In genomic region chr11:18726040-18726439, GRCh38 we compare ENCODE assay signal across 2 cellular contexts.
TF ChIP-seq lines count a peak whose summit lies in the region.

IGSF22 (minus strand) TSS chr11:18726188; CDS start chr11:18724236, 1,952 bp downstream.

TF ChIP-seq in GM23338, 12 proteins besides CTCF, POLR2A, EP300 and RAD21:
- TF ChIP-seq ZNF462 (CRISPR knock-in tag; IDR thresholded peaks at IDR 0.05) (no peak), ETS1 (IDR thresholded peaks at IDR 0.05) (no peak), POLR2AphosphoS5 (IDR thresholded peaks at IDR 0.05; ENCODE audit: low read depth) (no peak), NANOG (IDR thresholded peaks at IDR 0.05; ENCODE audit: borderline replicate concordance) (no peak), EZH2 (IDR thresholded peaks at IDR 0.05; ENCODE audit: low read depth, unreplicated experiment) (no peak), ZNF331 (CRISPR knock-in tag; IDR thresholded peaks at IDR 0.05; ENCODE audit: low read depth) (no peak), EZH2phosphoT487 (IDR thresholded peaks at IDR 0.05; ENCODE audit: unreplicated experiment) (no peak), ZNF114 (CRISPR knock-in tag; IDR thresholded peaks at IDR 0.05) (no peak), JUNB (IDR thresholded peaks at IDR 0.05; ENCODE audit: unreplicated experiment) (no peak), CREB1 (CRISPR knock-in tag; IDR thresholded peaks at IDR 0.05; ENCODE audit: low read depth) (no peak), STAT1 (IDR thresholded peaks at IDR 0.05; ENCODE audit: unreplicated experiment) (no peak), REST (IDR thresholded peaks at IDR 0.05; ENCODE audit: unreplicated experiment) (no peak)

TF ChIP-seq in HepG2, 621 proteins besides CTCF, POLR2A, EP300 and RAD21:
- TF ChIP-seq ZBTB4 (CRISPR knock-in tag; IDR thresholded peaks at IDR 0.05; ENCODE audit: borderline replicate concordance) (no peak), SMYD3 (CRISPR knock-in tag; IDR thresholded peaks at IDR 0.05) (no peak), ZNF574 (CRISPR knock-in tag; IDR thresholded peaks at IDR 0.05) (no peak), ZBTB34 (CRISPR knock-in tag; IDR thresholded peaks at IDR 0.05) (no peak), ZFP36L2 (CRISPR knock-in tag; IDR thresholded peaks at IDR 0.05) (no peak), HNF4G (IDR thresholded peaks at IDR 0.05; ENCODE audit: borderline replicate concordance, low read depth, low read length) (no peak), HNF4G (CRISPR knock-in tag; IDR thresholded peaks at IDR 0.05; ENCODE audit: borderline replicate concordance, low read depth) (no peak), PAWR (CRISPR knock-in tag; IDR thresholded peaks at IDR 0.05; ENCODE audit: borderline replicate concordance) (no peak), HNRNPUL1 (IDR thresholded peaks at IDR 0.05; ENCODE audit: low read depth, low read length) (no peak), MTF2 (CRISPR knock-in tag; IDR thresholded peaks at IDR 0.05; ENCODE audit: borderline replicate concordance) (no peak), ZNF382 (CRISPR knock-in tag; IDR thresholded peaks at IDR 0.05; ENCODE audit: borderline replicate concordance) (no peak), ZNF598 (CRISPR knock-in tag; IDR thresholded peaks at IDR 0.05; ENCODE audit: borderline replicate concordance) (no peak), JDP2 (CRISPR knock-in tag; IDR thresholded peaks at IDR 0.05; ENCODE audit: borderline replicate concordance) (no peak), HOXA7 (CRISPR knock-in tag; IDR thresholded peaks at IDR 0.05) (no peak), ARNT (IDR thresholded peaks at IDR 0.05) (no peak), CREM (IDR thresholded peaks at IDR 0.05) (no peak), CREM (CRISPR knock-in tag; IDR thresholded peaks at IDR 0.05) (no peak), FOSL2 (CRISPR knock-in tag; IDR thresholded peaks at IDR 0.05) (no peak)
